ENCODE assay signal across 26 cellular contexts in the genomic region with DNA sequence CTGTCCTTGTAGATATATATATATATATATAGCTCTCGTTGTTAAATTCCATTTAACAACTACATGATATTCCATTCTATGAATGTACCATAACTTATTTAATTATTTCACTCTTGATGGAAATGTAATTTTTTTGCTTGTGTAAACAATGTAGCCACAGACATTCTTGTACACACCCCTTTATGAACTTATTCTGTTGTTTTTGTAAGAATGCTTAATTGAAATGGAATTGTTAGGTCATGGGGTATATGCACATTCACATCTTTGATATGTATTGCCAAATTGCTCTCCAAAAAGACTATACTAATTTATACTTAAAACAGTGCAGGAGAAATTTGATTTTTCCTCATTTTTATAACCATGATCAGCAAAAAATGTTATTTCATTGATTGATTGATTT.
"Had no signal": no experiment of that assay in that cellular context is flagged by ENCODE, and none has a peak within 500 bp of the region (broad histone marks: within the 10 kb centered on the region; RNA-seq: fewer than 3 reads in every experiment).

No MANE protein-coding gene starts in this region.

- H3K27ac ChIP-seq: breast epithelium, colonic mucosa, left lung, right atrium auricular region, spleen, suprapubic skin, tibial artery, upper lobe of right lung had no signal

- H3K36me3 Mint-ChIP-seq: natural killer cell, WTC11 had no signal

- H3K36me3 ChIP-seq: breast epithelium, colonic mucosa, left lung, right atrium auricular region, tibial artery, upper lobe of right lung had no signal

- H3K4me1 ChIP-seq: breast epithelium, colonic mucosa, left lung, right atrium auricular region, spleen, tibial artery, upper lobe of right lung had no signal

- H3K9me3 ChIP-seq: breast epithelium, colonic mucosa, left lung, right atrium auricular region, suprapubic skin, tibial artery, upper lobe of right lung had no signal

- H3K9me3 Mint-ChIP-seq: activated CD4-positive, alpha-beta memory T cell treated with anti-CD3 and anti-CD28 coated beads, Interleukin-2, amount 10 ng/mL, durations not matched to agents 7 days and 5 days; activated CD4-positive, alpha-beta T cell treated with anti-CD3 and anti-CD28 coated beads, Interleukin-2, amount 10 ng/mL, durations not matched to agents 7 days and 5 days; activated T-cell treated with anti-CD3 and anti-CD28 coated beads, Interleukin-2, amount 50 U/mL, for 24 hours; central memory CD8-positive, alpha-beta T cell; natural killer cell had no signal

- ATAC-seq: left lung, natural killer cell, T-helper 17 cell, upper lobe of right lung, WTC11 had no signal

- H3K4me3 Mint-ChIP-seq: activated CD4-positive, alpha-beta memory T cell treated with anti-CD3 and anti-CD28 coated beads, Interleukin-2, amount 10 ng/mL, durations not matched to agents 7 days and 5 days; activated CD4-positive, alpha-beta T cell treated with anti-CD3 and anti-CD28 coated beads, Interleukin-2, amount 10 ng/mL, durations not matched to agents 7 days and 5 days; activated T-cell treated with anti-CD3 and anti-CD28 coated beads, Interleukin-2, amount 50 U/mL, for 24 hours; central memory CD8-positive, alpha-beta T cell; natural killer cell; T-helper 17 cell; WTC11 had no signal

- H3K4me3 ChIP-seq: breast epithelium, colonic mucosa, left lung, lung, right atrium auricular region, spleen, suprapubic skin, tibial artery, upper lobe of right lung had no signal

- DNase-seq: activated CD4-positive, alpha-beta memory T cell treated with anti-CD3 and anti-CD28 coated beads, Interleukin-2, amount 10 ng/mL, durations not matched to agents 7 days and 5 days; activated CD4-positive, alpha-beta T cell treated with anti-CD3 and anti-CD28 coated beads for 1 hour; activated CD4-positive, alpha-beta T cell treated with anti-CD3 and anti-CD28 coated beads, Interleukin-2, amount 10 ng/mL, durations not matched to agents 7 days and 5 days; activated CD8-positive, alpha-beta memory T cell treated with anti-CD3 and anti-CD28 coated beads, Interleukin-2, amount 50 U/mL, for 48 hours; activated gamma-delta T cell; activated naive CD4-positive, alpha-beta T cell treated with anti-CD3 and anti-CD28 coated beads, Interleukin-2, amount 50 U/mL, for 16 hours; activated T-cell treated with anti-CD3 and anti-CD28 coated beads, Interleukin-2, amount 50 U/mL, for 24 hours; amygdala; colonic mucosa; effector CD8-positive, alpha-beta T cell; left lung; mesendoderm; natural killer cell; spleen; stimulated activated naive CD4-positive, alpha-beta T cell; T-helper 17 cell; tibial artery; upper lobe of right lung had no signal

- H3K27ac Mint-ChIP-seq: activated CD4-positive, alpha-beta memory T cell treated with anti-CD3 and anti-CD28 coated beads, Interleukin-2, amount 10 ng/mL, durations not matched to agents 7 days and 5 days; activated CD4-positive, alpha-beta T cell treated with anti-CD3 and anti-CD28 coated beads, Interleukin-2, amount 10 ng/mL, durations not matched to agents 7 days and 5 days; activated T-cell treated with anti-CD3 and anti-CD28 coated beads, Interleukin-2, amount 50 U/mL, for 24 hours; natural killer cell; WTC11 had no signal

- H3K27me3 ChIP-seq: breast epithelium, colonic mucosa, left lung, right atrium auricular region, spleen, suprapubic skin, tibial artery, upper lobe of right lung had no signal

- H3K27me3 Mint-ChIP-seq: activated CD4-positive, alpha-beta memory T cell treated with anti-CD3 and anti-CD28 coated beads, Interleukin-2, amount 10 ng/mL, durations not matched to agents 7 days and 5 days; activated CD4-positive, alpha-beta T cell treated with anti-CD3 and anti-CD28 coated beads, Interleukin-2, amount 10 ng/mL, durations not matched to agents 7 days and 5 days; activated T-cell treated with anti-CD3 and anti-CD28 coated beads, Interleukin-2, amount 50 U/mL, for 24 hours; central memory CD8-positive, alpha-beta T cell; T-helper 17 cell had no signal

- FAIRE-seq: endometrium, islet of Langerhans had no signal
